1 cellular context compared by ENCODE assay signal in the genomic region with DNA sequence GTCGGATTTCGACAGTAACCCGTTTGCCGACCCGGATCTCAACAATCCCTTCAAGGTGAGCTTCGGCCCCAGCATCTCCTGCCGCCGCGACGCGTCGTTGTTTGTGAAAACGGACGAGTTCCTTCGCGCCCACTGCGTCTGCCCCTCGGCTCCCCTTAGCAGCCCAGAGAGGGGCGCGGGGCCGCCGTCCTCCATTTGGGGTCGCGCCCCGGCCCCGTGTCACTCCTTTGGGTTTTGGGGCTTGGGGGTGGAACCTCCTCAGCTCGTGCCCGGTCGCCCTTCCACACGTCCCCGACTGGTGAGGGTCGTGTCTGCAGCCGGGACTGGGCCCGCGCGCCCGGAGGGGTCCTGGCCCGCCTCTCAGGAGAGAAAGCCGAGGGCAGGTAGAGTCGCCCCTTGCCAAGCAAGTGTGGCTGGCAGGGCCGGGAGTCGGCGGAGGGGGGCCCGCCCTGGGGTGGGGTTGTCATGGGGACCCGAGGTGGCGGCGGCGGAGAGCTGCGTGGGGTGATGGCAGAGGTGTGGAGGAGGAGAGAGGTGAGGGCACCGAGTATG.
A peak's percentile ranks its signal among the peaks of the same experiment; 100 is the strongest.
TF ChIP-seq lines count a peak whose summit lies in the region.

No MANE protein-coding gene starts in this region.

TF ChIP-seq in HepG2, 621 proteins besides CTCF, POLR2A, EP300 and RAD21 (continued from another document and continues in another):
- TF ChIP-seq SNAPC4 (CRISPR knock-in tag; IDR thresholded peaks at IDR 0.05) (no peak), ZNF724P (CRISPR knock-in tag; IDR thresholded peaks at IDR 0.05; ENCODE audit: borderline replicate concordance) (0 out of 2 replicates have a peak, but pooled peaks have one; percentile 6), ATF7 (IDR thresholded peaks at IDR 0.05) (no peak), ATF7 (CRISPR knock-in tag; IDR thresholded peaks at IDR 0.05) (no peak), MED8 (CRISPR knock-in tag; IDR thresholded peaks at IDR 0.05; ENCODE audit: insufficient replicate concordance) (peak; percentile 38), YEATS2 (CRISPR knock-in tag; IDR thresholded peaks at IDR 0.05; ENCODE audit: borderline replicate concordance) (no peak), ZNF563 (CRISPR knock-in tag; IDR thresholded peaks at IDR 0.05) (peak; percentile 30; the same call in 1 of the 2 replicates), NAIF1 (CRISPR knock-in tag; IDR thresholded peaks at IDR 0.05; ENCODE audit: borderline replicate concordance) (no peak), ZFP90 (CRISPR knock-in tag; IDR thresholded peaks at IDR 0.05; ENCODE audit: borderline replicate concordance) (no peak; the same call in 1 of the 2 replicates), NFE2L2 (IDR thresholded peaks at IDR 0.05; ENCODE audit: low read length) (no peak), SSRP1 (CRISPR knock-in tag; IDR thresholded peaks at IDR 0.05) (no peak), ZNF33B (CRISPR knock-in tag; IDR thresholded peaks at IDR 0.05) (no peak), ZNF615 (CRISPR knock-in tag; IDR thresholded peaks at IDR 0.05; ENCODE audit: borderline replicate concordance) (no peak), SOX6 (IDR thresholded peaks at IDR 0.05) (no peak), SOX6 (CRISPR knock-in tag; IDR thresholded peaks at IDR 0.05) (peak; percentile 25; the same call in 1 of the 2 replicates), ZBTB2 (CRISPR knock-in tag; IDR thresholded peaks at IDR 0.05; ENCODE audit: low read depth) (no peak; the same call in 1 of the 2 replicates), NFIB (CRISPR knock-in tag; IDR thresholded peaks at IDR 0.05; ENCODE audit: borderline replicate concordance) (no peak), ZNF776 (CRISPR knock-in tag; IDR thresholded peaks at IDR 0.05) (no peak), NKX3-1 (CRISPR knock-in tag; IDR thresholded peaks at IDR 0.05) (no peak), TSC22D2 (CRISPR knock-in tag; IDR thresholded peaks at IDR 0.05; ENCODE audit: borderline replicate concordance) (no peak), ZSCAN20 (CRISPR knock-in tag; IDR thresholded peaks at IDR 0.05; ENCODE audit: borderline replicate concordance) (no peak), ZNF292 (CRISPR knock-in tag; IDR thresholded peaks at IDR 0.05; ENCODE audit: borderline replicate concordance, low read depth) (peak; percentile 73; the same call in 1 of the 2 replicates), NR1H2 (CRISPR knock-in tag; IDR thresholded peaks at IDR 0.05; ENCODE audit: borderline replicate concordance, low read depth) (no peak), YEATS4 (CRISPR knock-in tag; IDR thresholded peaks at IDR 0.05; ENCODE audit: borderline replicate concordance) (peak; percentile 6; the same call in 1 of the 2 replicates), RBM22 (optimal IDR thresholded peaks at IDR 0.05; ENCODE audit: low read length) (no peak), REST (IDR thresholded peaks at IDR 0.05; ENCODE audit: borderline replicate concordance in 1 of 2, low read depth in 1 of 2, low read length in 2 of 2) (no peak), NR0B2 (CRISPR knock-in tag; IDR thresholded peaks at IDR 0.05) (peak; percentile 23; the same call in 1 of the 2 replicates), NFE2L1 (CRISPR knock-in tag; IDR thresholded peaks at IDR 0.05; ENCODE audit: borderline replicate concordance) (no peak), SNRNP70 (IDR thresholded peaks at IDR 0.05; ENCODE audit: low read depth, low read length) (no peak), HOXA5 (CRISPR knock-in tag; IDR thresholded peaks at IDR 0.05) (no peak), ETV5 (CRISPR knock-in tag; IDR thresholded peaks at IDR 0.05; ENCODE audit: borderline replicate concordance) (0 out of 2 replicates have a peak, but pooled peaks have one; percentile 3), ZNF136 (CRISPR knock-in tag; IDR thresholded peaks at IDR 0.05; ENCODE audit: low read depth) (no peak), PTBP1 (IDR thresholded peaks at IDR 0.05; ENCODE audit: low read depth, low read length, poor library complexity, severe bottlenecking) (no peak), NCOA1 (CRISPR knock-in tag; IDR thresholded peaks at IDR 0.05) (no peak), SATB2 (CRISPR knock-in tag; IDR thresholded peaks at IDR 0.05) (no peak), SOX13 (IDR thresholded peaks at IDR 0.05) (no peak), SOX13 (CRISPR knock-in tag; conservative IDR thresholded peaks at IDR 0.05 in 1 of 2, IDR thresholded peaks at IDR 0.05 in 1 of 2) (no peak), TBX2 (CRISPR knock-in tag; IDR thresholded peaks at IDR 0.05; ENCODE audit: borderline replicate concordance) (peak; percentile 33; the same call in 1 of the 2 replicates), RBM39 (IDR thresholded peaks at IDR 0.05; ENCODE audit: low read depth, low read length, poor library complexity, severe bottlenecking) (no peak), ZMAT3 (CRISPR knock-in tag; conservative IDR thresholded peaks at IDR 0.05) (0 out of 2 replicates have a peak, but pooled peaks have one; percentile 51), ZNF335 (CRISPR knock-in tag; IDR thresholded peaks at IDR 0.05) (0 out of 2 replicates have a peak, but pooled peaks have one; percentile 3), KDM2A (CRISPR knock-in tag; IDR thresholded peaks at IDR 0.05; ENCODE audit: borderline replicate concordance, low read depth) (no peak; the same call in 1 of the 2 replicates), TEF (CRISPR knock-in tag; IDR thresholded peaks at IDR 0.05) (no peak), ZNF746 (CRISPR knock-in tag; IDR thresholded peaks at IDR 0.05) (no peak)
- TF ChIP-seq, protein P1, sequence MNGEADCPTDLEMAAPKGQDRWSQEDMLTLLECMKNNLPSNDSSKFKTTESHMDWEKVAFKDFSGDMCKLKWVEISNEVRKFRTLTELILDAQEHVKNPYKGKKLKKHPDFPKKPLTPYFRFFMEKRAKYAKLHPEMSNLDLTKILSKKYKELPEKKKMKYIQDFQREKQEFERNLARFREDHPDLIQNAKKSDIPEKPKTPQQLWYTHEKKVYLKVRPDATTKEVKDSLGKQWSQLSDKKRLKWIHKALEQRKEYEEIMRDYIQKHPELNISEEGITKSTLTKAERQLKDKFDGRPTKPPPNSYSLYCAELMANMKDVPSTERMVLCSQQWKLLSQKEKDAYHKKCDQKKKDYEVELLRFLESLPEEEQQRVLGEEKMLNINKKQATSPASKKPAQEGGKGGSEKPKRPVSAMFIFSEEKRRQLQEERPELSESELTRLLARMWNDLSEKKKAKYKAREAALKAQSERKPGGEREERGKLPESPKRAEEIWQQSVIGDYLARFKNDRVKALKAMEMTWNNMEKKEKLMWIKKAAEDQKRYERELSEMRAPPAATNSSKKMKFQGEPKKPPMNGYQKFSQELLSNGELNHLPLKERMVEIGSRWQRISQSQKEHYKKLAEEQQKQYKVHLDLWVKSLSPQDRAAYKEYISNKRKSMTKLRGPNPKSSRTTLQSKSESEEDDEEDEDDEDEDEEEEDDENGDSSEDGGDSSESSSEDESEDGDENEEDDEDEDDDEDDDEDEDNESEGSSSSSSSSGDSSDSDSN (CRISPR knock-in tag; IDR thresholded peaks at IDR 0.05): peak; percentile 72; the same call in 1 of the 2 replicates
- TF ChIP-seq, protein P2, sequence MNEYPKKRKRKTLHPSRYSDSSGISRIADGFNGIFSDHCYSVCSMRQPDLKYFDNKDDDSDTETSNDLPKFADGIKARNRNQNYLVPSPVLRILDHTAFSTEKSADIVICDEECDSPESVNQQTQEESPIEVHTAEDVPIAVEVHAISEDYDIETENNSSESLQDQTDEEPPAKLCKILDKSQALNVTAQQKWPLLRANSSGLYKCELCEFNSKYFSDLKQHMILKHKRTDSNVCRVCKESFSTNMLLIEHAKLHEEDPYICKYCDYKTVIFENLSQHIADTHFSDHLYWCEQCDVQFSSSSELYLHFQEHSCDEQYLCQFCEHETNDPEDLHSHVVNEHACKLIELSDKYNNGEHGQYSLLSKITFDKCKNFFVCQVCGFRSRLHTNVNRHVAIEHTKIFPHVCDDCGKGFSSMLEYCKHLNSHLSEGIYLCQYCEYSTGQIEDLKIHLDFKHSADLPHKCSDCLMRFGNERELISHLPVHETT (CRISPR knock-in tag; conservative IDR thresholded peaks at IDR 0.05): 0 out of 2 replicates have a peak, but pooled peaks have one; percentile 6
- TF ChIP-seq, protein P3, sequence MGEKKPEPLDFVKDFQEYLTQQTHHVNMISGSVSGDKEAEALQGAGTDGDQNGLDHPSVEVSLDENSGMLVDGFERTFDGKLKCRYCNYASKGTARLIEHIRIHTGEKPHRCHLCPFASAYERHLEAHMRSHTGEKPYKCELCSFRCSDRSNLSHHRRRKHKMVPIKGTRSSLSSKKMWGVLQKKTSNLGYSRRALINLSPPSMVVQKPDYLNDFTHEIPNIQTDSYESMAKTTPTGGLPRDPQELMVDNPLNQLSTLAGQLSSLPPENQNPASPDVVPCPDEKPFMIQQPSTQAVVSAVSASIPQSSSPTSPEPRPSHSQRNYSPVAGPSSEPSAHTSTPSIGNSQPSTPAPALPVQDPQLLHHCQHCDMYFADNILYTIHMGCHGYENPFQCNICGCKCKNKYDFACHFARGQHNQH (CRISPR knock-in tag; IDR thresholded peaks at IDR 0.05): no peak
- TF ChIP-seq, protein P4, sequence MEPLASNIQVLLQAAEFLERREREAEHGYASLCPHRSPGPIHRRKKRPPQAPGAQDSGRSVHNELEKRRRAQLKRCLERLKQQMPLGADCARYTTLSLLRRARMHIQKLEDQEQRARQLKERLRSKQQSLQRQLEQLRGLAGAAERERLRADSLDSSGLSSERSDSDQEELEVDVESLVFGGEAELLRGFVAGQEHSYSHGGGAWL (CRISPR knock-in tag; IDR thresholded peaks at IDR 0.05): peak; percentile 41
